In genomic region chr9:122860319-122861142, GRCh38 we compare ENCODE assay signal across 2 cellular contexts.
TF ChIP-seq lines count a peak whose summit lies in the region.

No MANE protein-coding gene starts in this region.

TF ChIP-seq in A549, 52 proteins besides CTCF, POLR2A, EP300 and RAD21:
- TF ChIP-seq ZNF302 (CRISPR knock-in tag; IDR thresholded peaks at IDR 0.05) (no peak), CBX2 (IDR thresholded peaks at IDR 0.05; ENCODE audit: borderline replicate concordance, low read depth) (no peak), FOSL2 (IDR thresholded peaks at IDR 0.05) (0 out of 2 replicates have a peak, but pooled peaks have one; percentile 32), FOSL2 (CRISPR knock-in tag; IDR thresholded peaks at IDR 0.05) (no peak), EHMT2 (IDR thresholded peaks at IDR 0.05; ENCODE audit: low read depth) (no peak), FOSB (CRISPR knock-in tag; IDR thresholded peaks at IDR 0.05) (no peak), JUNB (IDR thresholded peaks at IDR 0.05) (peak; percentile 52), CHD2 (IDR thresholded peaks at IDR 0.05; ENCODE audit: low read length, partially characterized antibody) (no peak), NR3C1 (IDR thresholded peaks at IDR 0.05) (no peak), KDM1A (IDR thresholded peaks at IDR 0.05; ENCODE audit: low read depth) (no peak), NFE2L2 (conservative IDR thresholded peaks at IDR 0.05; ENCODE audit: low read length) (no peak), TP53 (CRISPR knock-in tag; IDR thresholded peaks at IDR 0.05) (no peak), MYC (IDR thresholded peaks at IDR 0.05; ENCODE audit: borderline replicate concordance, low read length) (no peak), HDAC2 (IDR thresholded peaks at IDR 0.05) (no peak), TFCP2L1 (CRISPR knock-in tag; IDR thresholded peaks at IDR 0.05) (no peak), BHLHE40 (IDR thresholded peaks at IDR 0.05; ENCODE audit: low read depth, low read length) (no peak), ESRRA (IDR thresholded peaks at IDR 0.05; ENCODE audit: borderline replicate concordance, low read length) (no peak), USF2 (IDR thresholded peaks at IDR 0.05) (no peak), HEYL (CRISPR knock-in tag; IDR thresholded peaks at IDR 0.05) (no peak), JUN (IDR thresholded peaks at IDR 0.05) (no peak; a peak in 1 of 5 replicates), ATOH8 (CRISPR knock-in tag; IDR thresholded peaks at IDR 0.05; ENCODE audit: low read depth) (no peak), SREBF2 (IDR thresholded peaks at IDR 0.05) (no peak), GATA3 (IDR thresholded peaks at IDR 0.05; ENCODE audit: borderline replicate concordance) (peak; percentile 43; the same call in 1 of the 2 replicates), ELK1 (IDR thresholded peaks at IDR 0.05; ENCODE audit: low read depth, low read length) (no peak), POLR2AphosphoS2 (conservative IDR thresholded peaks at IDR 0.05; ENCODE audit: low read length) (no peak), CEBPB (IDR thresholded peaks at IDR 0.05) (peak in 1 of 2 experiments; percentile 46; a peak in 1 of 4 replicates), PHF8 (IDR thresholded peaks at IDR 0.05; ENCODE audit: borderline replicate concordance, low read depth) (no peak), MAFK (IDR thresholded peaks at IDR 0.05; ENCODE audit: partially characterized antibody) (no peak)

TF ChIP-seq in IMR-90, 13 proteins besides CTCF, POLR2A, EP300 and RAD21:
- TF ChIP-seq USF2 (IDR thresholded peaks at IDR 0.05; ENCODE audit: low read depth, low read length) (no peak), CEBPB (IDR thresholded peaks at IDR 0.05; ENCODE audit: low read depth, low read length) (no peak), FOS (IDR thresholded peaks at IDR 0.05; ENCODE audit: low read depth, low read length) (no peak), RFX5 (IDR thresholded peaks at IDR 0.05; ENCODE audit: low read depth, low read length) (no peak), ELK1 (IDR thresholded peaks at IDR 0.05; ENCODE audit: borderline replicate concordance, low read depth, low read length) (no peak), BHLHE40 (IDR thresholded peaks at IDR 0.05; ENCODE audit: low read depth, low read length) (no peak)
